In the genomic region with DNA sequence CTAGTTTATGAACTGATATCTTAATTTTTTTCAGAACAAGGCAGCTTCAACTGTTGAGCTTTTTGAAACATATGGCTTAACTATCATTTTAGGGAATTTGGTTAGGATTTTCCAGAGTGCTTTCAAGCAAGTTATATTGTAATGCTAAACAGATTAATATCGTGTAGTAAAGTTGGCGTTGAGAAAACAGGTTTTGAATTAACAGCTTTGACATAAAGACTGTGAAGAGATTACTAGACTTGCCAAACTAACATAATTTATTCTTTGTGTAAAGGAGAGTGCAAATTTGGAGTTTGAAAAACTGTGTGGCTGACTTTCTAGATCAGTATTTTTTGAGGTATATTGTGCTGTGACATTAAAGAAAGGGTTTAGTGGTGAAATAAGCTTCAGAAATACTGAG, we compare ENCODE assay signal across 2 cellular contexts.
TF ChIP-seq lines count a peak whose summit lies in the region.

No MANE protein-coding gene starts in this region.

TF ChIP-seq in SK-N-SH, 30 proteins besides CTCF, POLR2A, EP300 and RAD21 (continued from another document):
- TF ChIP-seq MXI1 (IDR thresholded peaks at IDR 0.05; ENCODE audit: low read depth, low read length) (no peak), RFX5 (IDR thresholded peaks at IDR 0.05; ENCODE audit: low read length) (no peak), IRF3 (IDR thresholded peaks at IDR 0.05; ENCODE audit: low read depth, low read length) (no peak), FOXM1 (IDR thresholded peaks at IDR 0.05; ENCODE audit: low read depth) (no peak), SMC3 (IDR thresholded peaks at IDR 0.05; ENCODE audit: low read depth, low read length) (no peak)
- TF ChIP-seq, protein P1, sequence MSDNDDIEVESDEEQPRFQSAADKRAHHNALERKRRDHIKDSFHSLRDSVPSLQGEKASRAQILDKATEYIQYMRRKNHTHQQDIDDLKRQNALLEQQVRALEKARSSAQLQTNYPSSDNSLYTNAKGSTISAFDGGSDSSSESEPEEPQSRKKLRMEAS (IDR thresholded peaks at IDR 0.05; ENCODE audit: low read depth), result no peak
- TF ChIP-seq, protein P2, sequence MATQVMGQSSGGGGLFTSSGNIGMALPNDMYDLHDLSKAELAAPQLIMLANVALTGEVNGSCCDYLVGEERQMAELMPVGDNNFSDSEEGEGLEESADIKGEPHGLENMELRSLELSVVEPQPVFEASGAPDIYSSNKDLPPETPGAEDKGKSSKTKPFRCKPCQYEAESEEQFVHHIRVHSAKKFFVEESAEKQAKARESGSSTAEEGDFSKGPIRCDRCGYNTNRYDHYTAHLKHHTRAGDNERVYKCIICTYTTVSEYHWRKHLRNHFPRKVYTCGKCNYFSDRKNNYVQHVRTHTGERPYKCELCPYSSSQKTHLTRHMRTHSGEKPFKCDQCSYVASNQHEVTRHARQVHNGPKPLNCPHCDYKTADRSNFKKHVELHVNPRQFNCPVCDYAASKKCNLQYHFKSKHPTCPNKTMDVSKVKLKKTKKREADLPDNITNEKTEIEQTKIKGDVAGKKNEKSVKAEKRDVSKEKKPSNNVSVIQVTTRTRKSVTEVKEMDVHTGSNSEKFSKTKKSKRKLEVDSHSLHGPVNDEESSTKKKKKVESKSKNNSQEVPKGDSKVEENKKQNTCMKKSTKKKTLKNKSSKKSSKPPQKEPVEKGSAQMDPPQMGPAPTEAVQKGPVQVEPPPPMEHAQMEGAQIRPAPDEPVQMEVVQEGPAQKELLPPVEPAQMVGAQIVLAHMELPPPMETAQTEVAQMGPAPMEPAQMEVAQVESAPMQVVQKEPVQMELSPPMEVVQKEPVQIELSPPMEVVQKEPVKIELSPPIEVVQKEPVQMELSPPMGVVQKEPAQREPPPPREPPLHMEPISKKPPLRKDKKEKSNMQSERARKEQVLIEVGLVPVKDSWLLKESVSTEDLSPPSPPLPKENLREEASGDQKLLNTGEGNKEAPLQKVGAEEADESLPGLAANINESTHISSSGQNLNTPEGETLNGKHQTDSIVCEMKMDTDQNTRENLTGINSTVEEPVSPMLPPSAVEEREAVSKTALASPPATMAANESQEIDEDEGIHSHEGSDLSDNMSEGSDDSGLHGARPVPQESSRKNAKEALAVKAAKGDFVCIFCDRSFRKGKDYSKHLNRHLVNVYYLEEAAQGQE (IDR thresholded peaks at IDR 0.05; ENCODE audit: low read depth, low read length), result no peak

TF ChIP-seq in SK-N-SH treated with all-trans-retinoic acid at 6 μM for 48 hours, 23 proteins besides CTCF, POLR2A, EP300 and RAD21 (continued from another document):
- TF ChIP-seq CSRNP3 (CRISPR knock-in tag; IDR thresholded peaks at IDR 0.05) (no peak), BACH2 (CRISPR knock-in tag; IDR thresholded peaks at IDR 0.05; ENCODE audit: borderline replicate concordance) (no peak), TOX (CRISPR knock-in tag; IDR thresholded peaks at IDR 0.05; ENCODE audit: borderline replicate concordance) (no peak), ZNF565 (CRISPR knock-in tag; conservative IDR thresholded peaks at IDR 0.05; ENCODE audit: low read depth) (no peak), RARB (CRISPR knock-in tag; IDR thresholded peaks at IDR 0.05) (no peak), CREB5 (CRISPR knock-in tag; IDR thresholded peaks at IDR 0.05; ENCODE audit: low read depth) (no peak), TCF4 (CRISPR knock-in tag; IDR thresholded peaks at IDR 0.05; ENCODE audit: borderline replicate concordance) (no peak), ESRRG (CRISPR knock-in tag; IDR thresholded peaks at IDR 0.05) (no peak), ZC3H10 (CRISPR knock-in tag; IDR thresholded peaks at IDR 0.05) (no peak), CSDC2 (CRISPR knock-in tag; IDR thresholded peaks at IDR 0.05) (no peak), TSHZ2 (CRISPR knock-in tag; IDR thresholded peaks at IDR 0.05) (no peak), ZNF8 (CRISPR knock-in tag; IDR thresholded peaks at IDR 0.05) (no peak), ZFP3 (CRISPR knock-in tag; IDR thresholded peaks at IDR 0.05) (no peak)
